ENCODE assay signal across 20 cellular contexts in the genomic region with DNA sequence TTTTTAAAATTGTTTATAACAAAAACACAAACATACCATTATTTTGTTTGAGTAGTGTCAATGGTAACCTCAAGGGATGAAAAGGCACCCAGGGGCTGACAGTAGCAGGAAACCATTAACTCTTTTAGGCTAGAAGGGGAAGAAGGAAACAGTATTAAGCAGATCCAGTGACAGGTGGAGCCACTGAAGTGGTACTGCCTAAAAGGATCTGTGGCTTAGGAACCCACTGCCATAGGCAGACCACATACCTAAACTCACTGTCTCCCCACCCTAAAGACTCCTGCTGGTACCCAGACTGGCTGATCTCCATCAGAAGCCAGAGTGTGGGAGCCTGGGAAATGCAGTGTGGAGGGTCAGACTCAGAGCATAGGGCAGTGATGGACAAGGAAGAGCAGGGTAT. TPM values are rescaled to one million over a fixed set of nuclear protein-coding genes. Genes with fewer than 3 reads are reported as not detected.
DNase-seq lines count a peak whose midpoint lies in the region; ATAC-seq and TF ChIP-seq lines count a peak whose summit lies in the region.
"Had no signal": no experiment of that assay in that cellular context is flagged by ENCODE, and none has a peak within 500 bp of the region (broad histone marks: within the 10 kb centered on the region; RNA-seq: fewer than 3 reads in every experiment).

No MANE protein-coding gene starts in this region.

- no peaks in the 10 kb centered on the region for H3K36me3 ChIP-seq in DND-41 (ENCODE audit: insufficient read depth, low read length)
- H3K36me3 ChIP-seq: Peyer's patch, SJSA1 had no signal

- H3K9ac ChIP-seq in DND-41 (ENCODE audit: low read depth, low read length), result no peak overlapping the region

- H3K27me3 ChIP-seq in DND-41 (ENCODE audit: insufficient read depth, low read length, poor library complexity), result no peaks in the 10 kb centered on the region
- H3K27me3 ChIP-seq: Peyer's patch, SJSA1 had no signal

- ATAC-seq in activated CD8-positive, alpha-beta T cell treated with anti-CD3 and anti-CD28 coated beads, Interleukin-2, amount 10 ng/mL, durations not matched to agents 7 days and 5 days, result peak; percentile 48
- ATAC-seq in activated CD8-positive, alpha-beta T cell treated with anti-CD3 and anti-CD28 coated beads for 36 hours, result no peak
- ATAC-seq in DND-41 (ENCODE audit: insufficient read depth, low read depth), result peak; percentile 97
- no peak for ATAC-seq in central memory CD8-positive, alpha-beta T cell (replicated peaks; ENCODE audit: extremely low read depth, poor library complexity, severe bottlenecking)
- ATAC-seq in stimulated activated effector memory CD8-positive, alpha-beta T cell treated with anti-CD3 and anti-CD28 coated beads, Interleukin-12 subunit alpha, Interleukin-12 subunit beta, amount 100 ng/mL, for 72 hours, result no peak

- TF ChIP-seq CTCF in activated CD8-positive, alpha-beta T cell treated with anti-CD3 and anti-CD28 coated beads for 36 hours (IDR thresholded peaks at IDR 0.05), result no peak
- TF ChIP-seq CTCF in DND-41 (IDR thresholded peaks at IDR 0.05; ENCODE audit: borderline replicate concordance, extremely low read depth, low read length, poor library complexity, severe bottlenecking), result no peak

- H3K4me2 ChIP-seq in DND-41 (ENCODE audit: insufficient read depth, low read length), result no peak overlapping the region

- no peak overlapping the region for H3K27ac ChIP-seq in DND-41 (ENCODE audit: low read length)
- H3K27ac ChIP-seq: Peyer's patch, SJSA1 had no signal

- no peaks in the 10 kb centered on the region for H4K20me1 ChIP-seq in DND-41 (ENCODE audit: insufficient read depth, low read length)

- CTCF ChIA-PET in activated CD8-positive, alpha-beta T cell treated with anti-CD3 and anti-CD28 coated beads, Interleukin-2, amount 10 ng/mL, durations not matched to agents 7 days and 5 days (lab: Charles Lee), result interaction anchor here (1.4 to 2.1 kb wide), 3 partner anchors 8 to 27 kb away, joined by 4 to 7 read pairs (median 5); no protein-coding TSS in a partner anchor
- CTCF ChIA-PET in activated CD8-positive, alpha-beta T cell treated with anti-CD3 and anti-CD28 coated beads for 36 hours (lab: Charles Lee), result interaction anchor here (1.2 to 1.6 kb wide), 2 partner anchors 7 to 10 kb away, joined by 3 read pairs; no protein-coding TSS in a partner anchor

- intact Hi-C loops in activated CD8-positive, alpha-beta T cell treated with anti-CD3 and anti-CD28 coated beads for 36 hours (cut with micrococcal nuclease), result loop anchor here (10.0 kb wide), 1 partner anchor 109 kb away; a partner anchor contains a TSS

- peaks cover 20% of the 10 kb centered on the region for H3K4me1 Mint-ChIP-seq in activated CD8-positive, alpha-beta T cell treated with anti-CD3 and anti-CD28 coated beads, Interleukin-2, amount 10 ng/mL, durations not matched to agents 7 days and 5 days (ENCODE audit: low read depth)
- H3K4me1 Mint-ChIP-seq in activated CD8-positive, alpha-beta T cell treated with anti-CD3 and anti-CD28 coated beads for 36 hours (ENCODE audit: low read depth), result peaks cover 26% of the 10 kb centered on the region
- H3K4me1 Mint-ChIP-seq in central memory CD8-positive, alpha-beta T cell, result peaks cover 42% of the 10 kb centered on the region
- H3K4me1 Mint-ChIP-seq in stimulated activated effector memory CD8-positive, alpha-beta T cell treated with anti-CD3 and anti-CD28 coated beads, Interleukin-12 subunit alpha, Interleukin-12 subunit beta, amount 100 ng/mL, for 72 hours, result peaks cover 25% of the 10 kb centered on the region
- H3K4me1 Mint-ChIP-seq: B cell had no signal

- H3K27ac Mint-ChIP-seq in activated CD8-positive, alpha-beta T cell treated with anti-CD3 and anti-CD28 coated beads, Interleukin-2, amount 10 ng/mL, durations not matched to agents 7 days and 5 days, result no peak overlapping the region
- no peak overlapping the region for H3K27ac Mint-ChIP-seq in activated CD8-positive, alpha-beta T cell treated with anti-CD3 and anti-CD28 coated beads for 36 hours
- peak overlapping the region; percentile 72 for H3K27ac Mint-ChIP-seq in central memory CD8-positive, alpha-beta T cell (ENCODE audit: low read depth)
- H3K27ac Mint-ChIP-seq in stimulated activated effector memory CD8-positive, alpha-beta T cell treated with anti-CD3 and anti-CD28 coated beads, Interleukin-12 subunit alpha, Interleukin-12 subunit beta, amount 100 ng/mL, for 72 hours, result peak overlapping the region; percentile 90
- H3K27ac Mint-ChIP-seq: B cell had no signal

- no peaks in the 10 kb centered on the region for H3K79me2 ChIP-seq in DND-41 (ENCODE audit: insufficient read depth, low read length)

- POLR2A ChIA-PET in activated CD8-positive, alpha-beta T cell treated with anti-CD3 and anti-CD28 coated beads, Interleukin-2, amount 10 ng/mL, durations not matched to agents 7 days and 5 days (lab: Charles Lee), result interaction anchor here (1.2 kb wide), 1 partner anchor 111 kb away, joined by 3 read pairs; a partner anchor contains a TSS
- POLR2A ChIA-PET in activated CD8-positive, alpha-beta T cell treated with anti-CD3 and anti-CD28 coated beads for 36 hours (lab: Charles Lee), result no interaction called here

- peaks cover 13% of the 10 kb centered on the region for H3K4me1 ChIP-seq in DND-41 (ENCODE audit: insufficient read depth, low read length)
- H3K4me1 ChIP-seq: Peyer's patch, SJSA1 had no signal

- H3K27me3 Mint-ChIP-seq in activated CD8-positive, alpha-beta T cell treated with anti-CD3 and anti-CD28 coated beads, Interleukin-2, amount 10 ng/mL, durations not matched to agents 7 days and 5 days (ENCODE audit: low read depth), result no peaks in the 10 kb centered on the region
- no peaks in the 10 kb centered on the region for H3K27me3 Mint-ChIP-seq in activated CD8-positive, alpha-beta T cell treated with anti-CD3 and anti-CD28 coated beads for 36 hours
- no peaks in the 10 kb centered on the region for H3K27me3 Mint-ChIP-seq in central memory CD8-positive, alpha-beta T cell
- H3K27me3 Mint-ChIP-seq: B cell had no signal

- no peak overlapping the region for H3K4me3 Mint-ChIP-seq in activated CD8-positive, alpha-beta T cell treated with anti-CD3 and anti-CD28 coated beads, Interleukin-2, amount 10 ng/mL, durations not matched to agents 7 days and 5 days
- H3K4me3 Mint-ChIP-seq in activated CD8-positive, alpha-beta T cell treated with anti-CD3 and anti-CD28 coated beads for 36 hours, result no peak overlapping the region
- H3K4me3 Mint-ChIP-seq in central memory CD8-positive, alpha-beta T cell, result no peak overlapping the region
- peak overlapping the region; percentile 68 for H3K4me3 Mint-ChIP-seq in stimulated activated effector memory CD8-positive, alpha-beta T cell treated with anti-CD3 and anti-CD28 coated beads, Interleukin-12 subunit alpha, Interleukin-12 subunit beta, amount 100 ng/mL, for 72 hours
- H3K4me3 Mint-ChIP-seq: B cell had no signal

- H3K9me3 Mint-ChIP-seq in activated CD8-positive, alpha-beta T cell treated with anti-CD3 and anti-CD28 coated beads, Interleukin-2, amount 10 ng/mL, durations not matched to agents 7 days and 5 days (ENCODE audit: insufficient read depth), result no peaks in the 10 kb centered on the region
- no peaks in the 10 kb centered on the region for H3K9me3 Mint-ChIP-seq in activated CD8-positive, alpha-beta T cell treated with anti-CD3 and anti-CD28 coated beads for 36 hours
- H3K9me3 Mint-ChIP-seq in central memory CD8-positive, alpha-beta T cell, result no peaks in the 10 kb centered on the region
- H3K9me3 Mint-ChIP-seq in stimulated activated effector memory CD8-positive, alpha-beta T cell treated with anti-CD3 and anti-CD28 coated beads, Interleukin-12 subunit alpha, Interleukin-12 subunit beta, amount 100 ng/mL, for 72 hours, result no peaks in the 10 kb centered on the region

- H2AFZ ChIP-seq in DND-41 (ENCODE audit: low read depth, low read length), result no peak overlapping the region

- H3K36me3 Mint-ChIP-seq in activated CD8-positive, alpha-beta T cell treated with anti-CD3 and anti-CD28 coated beads, Interleukin-2, amount 10 ng/mL, durations not matched to agents 7 days and 5 days (ENCODE audit: low read depth), result peaks cover 27% of the 10 kb centered on the region
- peaks cover 28% of the 10 kb centered on the region for H3K36me3 Mint-ChIP-seq in activated CD8-positive, alpha-beta T cell treated with anti-CD3 and anti-CD28 coated beads for 36 hours (ENCODE audit: low read depth)
- H3K36me3 Mint-ChIP-seq in central memory CD8-positive, alpha-beta T cell (ENCODE audit: insufficient read depth), result peaks cover 3% of the 10 kb centered on the region
- peaks cover 10% of the 10 kb centered on the region for H3K36me3 Mint-ChIP-seq in stimulated activated effector memory CD8-positive, alpha-beta T cell treated with anti-CD3 and anti-CD28 coated beads, Interleukin-12 subunit alpha, Interleukin-12 subunit beta, amount 100 ng/mL, for 72 hours

- no peak overlapping the region for H3K4me3 ChIP-seq in DND-41 (ENCODE audit: low read depth in 1 of 2, low read length in 2 of 2)
- H3K4me3 ChIP-seq: Peyer's patch, SJSA1 had no signal

- H3K9me3 ChIP-seq in DND-41 (ENCODE audit: insufficient read depth, low read length, severe bottlenecking), result no peaks in the 10 kb centered on the region
- H3K9me3 ChIP-seq: Peyer's patch, SJSA1 had no signal

- no peak for DNase-seq in activated CD8-positive, alpha-beta T cell treated with anti-CD3 and anti-CD28 coated beads, Interleukin-2, amount 10 ng/mL, durations not matched to agents 7 days and 5 days
- DNase-seq in activated CD8-positive, alpha-beta T cell treated with anti-CD3 and anti-CD28 coated beads for 36 hours, result no peak
- DNase-seq in DND-41, result peak; percentile 42
- no peak for DNase-seq in central memory CD8-positive, alpha-beta T cell (ENCODE audit: low spot score in 2 of 2)
- no peak for DNase-seq in stimulated activated effector memory CD8-positive, alpha-beta T cell treated with anti-CD3 and anti-CD28 coated beads, Interleukin-12 subunit alpha, Interleukin-12 subunit beta, amount 100 ng/mL, for 72 hours (ENCODE audit: low spot score in 2 of 2)
- no peak for DNase-seq in stimulated activated CD4-positive, alpha-beta T cell treated with anti-CD3 and anti-CD28 coated beads, Interleukin-2, amount 100 ng/mL, for 24 hours
- DNase-seq in DMS 273 treated with DMSO at 0.1 percent for 48 hours (lab: John Stamatoyannopoulos, UW), result no peak
- DNase-seq: GDM1, H9, KG1, NCI-H1417, NCI-H187 treated with DMSO at 0.1 percent for 48 hours, NCI-H345, NCI-H526, Peyer's patch had no signal

RNA-seq across cellular contexts. Expression of a gene that starts 13.5 kb away (rescaled TPM):
- 1 to 10 TPM; 1.3 to 1.5 TPM for total RNA-seq in activated CD8-positive, alpha-beta T cell treated with anti-CD3 and anti-CD28 coated beads, Interleukin-2, amount 10 ng/mL, durations not matched to agents 7 days and 5 days
- total RNA-seq in activated CD8-positive, alpha-beta T cell treated with anti-CD3 and anti-CD28 coated beads for 36 hours, result 1 to 10 TPM; 1.3 to 2.3 TPM
- total RNA-seq: A172, HepG2, Peyer's patch, SJSA1 had no signal

RNA-seq across cellular contexts. Expression of a gene that starts 21.7 kb away (rescaled TPM):
- 1 to 10 TPM; 2.2 to 2.8 TPM for total RNA-seq in activated CD8-positive, alpha-beta T cell treated with anti-CD3 and anti-CD28 coated beads, Interleukin-2, amount 10 ng/mL, durations not matched to agents 7 days and 5 days
- total RNA-seq in activated CD8-positive, alpha-beta T cell treated with anti-CD3 and anti-CD28 coated beads for 36 hours, result 1 to 10 TPM; 4.0 to 5.5 TPM
- total RNA-seq: A172, Daoy, HepG2, SJSA1 had no signal

Comparison
In these comparisons a context has a peak if more than half of its experiments do, and no peak if none do; other contexts are left out.
1. ATAC-seq: peak in activated CD8-positive, alpha-beta T cell treated with anti-CD3 and anti-CD28 coated beads, Interleukin-2, amount 10 ng/mL, durations not matched to agents 7 days and 5 days (single experiment) and DND-41 (single experiment); none in activated CD8-positive, alpha-beta T cell treated with anti-CD3 and anti-CD28 coated beads for 36 hours (single experiment), central memory CD8-positive, alpha-beta T cell (single experiment) and stimulated activated effector memory CD8-positive, alpha-beta T cell treated with anti-CD3 and anti-CD28 coated beads, Interleukin-12 subunit alpha, Interleukin-12 subunit beta, amount 100 ng/mL, for 72 hours (single experiment).
2. H3K27ac Mint-ChIP-seq: peak in central memory CD8-positive, alpha-beta T cell (single experiment) and stimulated activated effector memory CD8-positive, alpha-beta T cell treated with anti-CD3 and anti-CD28 coated beads, Interleukin-12 subunit alpha, Interleukin-12 subunit beta, amount 100 ng/mL, for 72 hours (single experiment); none in activated CD8-positive, alpha-beta T cell treated with anti-CD3 and anti-CD28 coated beads, Interleukin-2, amount 10 ng/mL, durations not matched to agents 7 days and 5 days (single experiment) and activated CD8-positive, alpha-beta T cell treated with anti-CD3 and anti-CD28 coated beads for 36 hours (single experiment).